11 cellular contexts compared by ENCODE assay signal in genomic region chr11:84899740-84900139, GRCh38.
DNase-seq lines count a peak whose midpoint lies in the region; ATAC-seq and TF ChIP-seq lines count a peak whose summit lies in the region.
"Had no signal": no experiment of that assay in that cellular context is flagged by ENCODE, and none has a peak within 500 bp of the region (broad histone marks: within the 10 kb centered on the region; RNA-seq: fewer than 3 reads in every experiment).

No MANE protein-coding gene starts in this region.

- TF ChIP-seq CTCF in GM12864 (IDR thresholded peaks at IDR 0.05; ENCODE audit: low read depth, low read length, missing control alignments) (peak; percentile 41), HFFc6 (IDR thresholded peaks at IDR 0.05) (0 out of 2 replicates have a peak, but pooled peaks have one; percentile 28), RWPE2 (IDR thresholded peaks at IDR 0.05; ENCODE audit: poor library complexity, severe bottlenecking) (peak; percentile 23)

- no peaks in the 10 kb centered on the region for H3K4me1 ChIP-seq in RWPE2 (ENCODE audit: insufficient read depth, poor library complexity, severe bottlenecking)
- H3K4me1 ChIP-seq: ascending aorta had no signal

- H3K27me3 ChIP-seq in RWPE2 (ENCODE audit: insufficient read depth, poor library complexity, severe bottlenecking): no peaks in the 10 kb centered on the region
- H3K27me3 ChIP-seq: ascending aorta had no signal

- DNase-seq in GM12864 (ENCODE audit: low read depth) (no peak), HFFc6 (no peak), RWPE2 (ENCODE audit: low spot score) (no peak), islet precursor cell (peak; percentile 55), caudate nucleus (lab: John Stamatoyannopoulos, UW) (no peak), NCI-H748 treated with DMSO at 0.1 percent for 48 hours (lab: John Stamatoyannopoulos, UW) (no peak)
- DNase-seq in stimulated activated naive CD4-positive, alpha-beta T cell (lab: John Stamatoyannopoulos, UW): no peak
- DNase-seq: activated CD8-positive, alpha-beta memory T cell treated with anti-CD3 and anti-CD28 coated beads for 24 hours; DND-41 had no signal

- ATAC-seq in RWPE2 (ENCODE audit: low read depth): peak; percentile 63; the same call in 2 of the 3 replicates
- no peak for ATAC-seq in GM21619 (IDR thresholded peaks at IDR 0.05; ENCODE audit: unreplicated experiment)

- no peaks in the 10 kb centered on the region for H3K27me3 Mint-ChIP-seq in HFFc6 (ENCODE audit: insufficient read depth)

- H3K27ac ChIP-seq in RWPE2 (ENCODE audit: poor library complexity, severe bottlenecking) (no peak overlapping the region), caudate nucleus (ENCODE audit: low read depth, low read length) (no peak overlapping the region)
- H3K27ac ChIP-seq: ascending aorta had no signal

- H3K36me3 Mint-ChIP-seq in HFFc6 (ENCODE audit: low read depth): no peaks in the 10 kb centered on the region

- H3K4me3 Mint-ChIP-seq in HFFc6: no peak overlapping the region

- H3K4me1 Mint-ChIP-seq in HFFc6 (ENCODE audit: low read depth): peaks cover 7% of the 10 kb centered on the region; the same call in 1 of the 2 replicates

- no peaks in the 10 kb centered on the region; the same call in 1 of the 2 replicates for H3K9me3 Mint-ChIP-seq in HFFc6

- no peaks in the 10 kb centered on the region for H3K9me3 ChIP-seq in RWPE2 (ENCODE audit: severe bottlenecking)
- H3K9me3 ChIP-seq: ascending aorta had no signal

- H3K36me3 ChIP-seq in RWPE2 (ENCODE audit: low read depth): no peaks in the 10 kb centered on the region
- H3K36me3 ChIP-seq: ascending aorta had no signal

- H3K4me3 ChIP-seq in GM12864 (ENCODE audit: low read depth, low read length): no peak overlapping the region
- no peak overlapping the region for H3K4me3 ChIP-seq in RWPE2 (ENCODE audit: severe bottlenecking)
- H3K4me3 ChIP-seq: ascending aorta had no signal

- H3K27ac Mint-ChIP-seq in HFFc6: no peak overlapping the region
